In genomic region chr15:43998607-43999006, GRCh38 we compare ENCODE assay signal across 1 cellular context.
TF ChIP-seq lines count a peak whose summit lies in the region.

No MANE protein-coding gene starts in this region.

TF ChIP-seq in H1, 55 proteins besides CTCF, POLR2A, EP300 and RAD21 (continued from another document):
- TF ChIP-seq TEAD4 (IDR thresholded peaks at IDR 0.05; ENCODE audit: low read depth, low read length) (peak; percentile 37; the same call in 1 of the 2 replicates), JUND (IDR thresholded peaks at IDR 0.05; ENCODE audit: low read length) (0 out of 2 replicates have a peak, but pooled peaks have one; percentile 13), KDM4A (IDR thresholded peaks at IDR 0.05; ENCODE audit: low read depth, low read length, severe bottlenecking) (no peak), SUZ12 (IDR thresholded peaks at IDR 0.05; ENCODE audit: low read length) (no peak), SIRT6 (IDR thresholded peaks at IDR 0.05; ENCODE audit: low read length) (no peak)
